Comparison of ENCODE assay signal across 27 cellular contexts in the genomic region with DNA sequence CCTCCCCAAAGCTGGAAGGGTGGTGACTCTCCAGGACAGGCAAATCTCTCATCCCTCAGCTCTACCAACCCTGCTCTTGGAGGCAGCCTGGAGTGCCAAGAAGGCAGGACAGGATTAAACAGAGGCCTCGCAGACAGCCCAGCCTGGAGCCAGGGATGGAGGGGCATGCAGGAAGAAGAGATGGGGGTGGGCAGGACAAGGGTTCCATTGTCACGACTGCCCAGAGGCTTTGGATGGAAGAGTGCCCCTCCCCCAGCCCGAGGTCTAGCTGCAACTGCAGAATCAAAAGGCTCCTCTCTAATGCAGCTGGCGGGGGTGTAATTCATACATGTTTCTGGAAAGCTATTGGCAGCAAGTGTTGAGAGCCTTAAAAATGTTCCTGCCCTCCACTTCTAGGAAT. TPM values are rescaled to one million over a fixed set of nuclear protein-coding genes. Genes with fewer than 3 reads are reported as not detected.
DNase-seq lines count a peak whose midpoint lies in the region; ATAC-seq and TF ChIP-seq lines count a peak whose summit lies in the region.
"Had no signal": no experiment of that assay in that cellular context is flagged by ENCODE, and none has a peak within 500 bp of the region (broad histone marks: within the 10 kb centered on the region; RNA-seq: fewer than 3 reads in every experiment).

No MANE protein-coding gene starts in this region.

- peaks cover 14% of the 10 kb centered on the region for H3K4me1 Mint-ChIP-seq in CD14-positive monocyte
- H3K4me1 Mint-ChIP-seq in nephron progenitor cell: peaks cover 48% of the 10 kb centered on the region

- intact Hi-C loops in CD14-positive monocyte (cut with micrococcal nuclease): no loop called here

- H3K27ac Mint-ChIP-seq in CD14-positive monocyte: no peak overlapping the region
- no peak overlapping the region for H3K27ac Mint-ChIP-seq in nephron progenitor cell
- H3K27ac Mint-ChIP-seq: natural killer cell had no signal

- TF ChIP-seq CTCF in CD14-positive monocyte (IDR thresholded peaks at IDR 0.05): no peak
- no peak for TF ChIP-seq CTCF in nephron progenitor cell (IDR thresholded peaks at IDR 0.05)

- DNase-seq in C1 segment of cervical spinal cord (lab: John Stamatoyannopoulos, UW) (peak in 13 of 14 donors; percentile 13 to 92 (median 78)), cerebellar cortex (ENCODE audit: low spot score) (peak; percentile 4), inferior parietal cortex (ENCODE audit: extremely low spot score) (peak; percentile 81), occipital lobe (lab: John Stamatoyannopoulos, UW) (peak; percentile 83), CD14-positive monocyte (ENCODE audit: low spot score) (no peak), nephron progenitor cell (no peak)
- DNase-seq: activated T-cell treated with anti-CD3 and anti-CD28 coated beads, Interleukin-2, amount 50 U/mL, for 4 hours; AML-193; cortex of kidney; DND-41; H7; Karpas-422; mesenchymal stem cell; natural killer cell; NCI-H187 treated with DMSO at 0.1 percent for 48 hours; NCI-H748 treated with DMSO at 0.1 percent for 48 hours; stimulated activated CD4-positive, alpha-beta T cell treated with anti-CD3 and anti-CD28 coated beads, Interleukin-15, amount 100 ng/mL, for 24 hours; stomach had no signal

- peaks cover 6 to 12% (median 7%) of the 10 kb centered on the region in 7 donors for H3K9me3 Mint-ChIP-seq in CD14-positive monocyte
- peaks cover 5% of the 10 kb centered on the region for H3K9me3 Mint-ChIP-seq in nephron progenitor cell
- H3K9me3 Mint-ChIP-seq: activated T-cell treated with anti-CD3 and anti-CD28 coated beads, Interleukin-2, amount 50 U/mL, for 4 hours; natural killer cell had no signal

- H3K36me3 Mint-ChIP-seq in CD14-positive monocyte (peaks cover 0 to 14% of the 10 kb centered on the region in 2 donors), nephron progenitor cell (ENCODE audit: low read depth) (no peaks in the 10 kb centered on the region)
- H3K36me3 Mint-ChIP-seq: natural killer cell had no signal

- peaks cover 0 to 6% (median 0%) of the 10 kb centered on the region in 3 donors for H3K27me3 Mint-ChIP-seq in CD14-positive monocyte (ENCODE audit: low read depth in 3 of 3)
- H3K27me3 Mint-ChIP-seq in nephron progenitor cell (ENCODE audit: low read depth, poor library complexity): peaks cover 6% of the 10 kb centered on the region

- H3K4me3 Mint-ChIP-seq in CD14-positive monocyte: no peak overlapping the region
- no peak overlapping the region for H3K4me3 Mint-ChIP-seq in nephron progenitor cell
- H3K4me3 Mint-ChIP-seq: activated T-cell treated with anti-CD3 and anti-CD28 coated beads, Interleukin-2, amount 50 U/mL, for 4 hours; natural killer cell had no signal

- ATAC-seq in HG02973 (IDR thresholded peaks at IDR 0.05; ENCODE audit: unreplicated experiment) (no peak), HG03520 (IDR thresholded peaks at IDR 0.05; ENCODE audit: unreplicated experiment) (no peak)
- ATAC-seq: activated T-cell treated with anti-CD3 and anti-CD28 coated beads, Interleukin-2, amount 50 U/mL, for 4 hours; left colon; natural killer cell had no signal

RNA-seq across cellular contexts. Expression of gene RAB7B, which starts 8.9 kb away (rescaled TPM):
- 0.78 TPM for total RNA-seq in occipital lobe
- under 1 TPM; 0.41 to 0.52 TPM for polyA plus RNA-seq in CD14-positive monocyte
- total RNA-seq: H7; T-helper 1 cell treated with Interleukin-12 subunit alpha and Interleukin-12 subunit beta and Interleukin-4 antibody, amounts not matched to agents 30 ng/mL and 1 ng/mL, for 36 hours had no signal

RNA-seq across cellular contexts. Expression of gene CTSE, which starts 29.4 kb away (rescaled TPM):
- not detected for total RNA-seq in occipital lobe
- not detected for polyA plus RNA-seq in CD14-positive monocyte
- total RNA-seq: adrenal gland; fibroblast of lung; H7; natural killer cell; posterior vena cava; SJSA1; T-helper 1 cell treated with Interleukin-12 subunit alpha and Interleukin-12 subunit beta and Interleukin-4 antibody, amounts not matched to agents 30 ng/mL and 1 ng/mL, for 36 hours had no signal
- polyA plus RNA-seq: fibroblast of lung had no signal

RNA-seq across cellular contexts. Expression of gene SLC26A9, which starts 51.1 kb away (rescaled TPM):
- not detected for total RNA-seq in occipital lobe
- polyA plus RNA-seq in CD14-positive monocyte: not detected
- total RNA-seq: activated T-cell treated with anti-CD3 and anti-CD28 coated beads, Interleukin-2, amount 50 U/mL, for 4 hours; breast epithelium; fibroblast of lung; H7; left colon; natural killer cell; posterior vena cava; SJSA1; T-helper 1 cell treated with Interleukin-12 subunit alpha and Interleukin-12 subunit beta and Interleukin-4 antibody, amounts not matched to agents 30 ng/mL and 1 ng/mL, for 36 hours had no signal
- polyA plus RNA-seq: fibroblast of lung had no signal

RNA-seq across cellular contexts. Expression of gene RHEX, which starts 58.6 kb away (rescaled TPM):
- not detected for total RNA-seq in occipital lobe
- not detected for polyA plus RNA-seq in CD14-positive monocyte
- total RNA-seq: activated T-cell treated with anti-CD3 and anti-CD28 coated beads, Interleukin-2, amount 50 U/mL, for 4 hours; adrenal gland; fibroblast of lung; H7; SJSA1; T-helper 1 cell treated with Interleukin-12 subunit alpha and Interleukin-12 subunit beta and Interleukin-4 antibody, amounts not matched to agents 30 ng/mL and 1 ng/mL, for 36 hours had no signal
- polyA plus RNA-seq: fibroblast of lung had no signal

Comparison
In these comparisons a context has a peak if more than half of its experiments do, and no peak if none do; other contexts are left out.
1. DNase-seq: peak in C1 segment of cervical spinal cord (13 of 14), cerebellar cortex (single experiment), inferior parietal cortex (single experiment) and occipital lobe (single experiment); none in CD14-positive monocyte (single experiment) and nephron progenitor cell (single experiment).